21 cellular contexts compared by ENCODE assay signal in the genomic region with DNA sequence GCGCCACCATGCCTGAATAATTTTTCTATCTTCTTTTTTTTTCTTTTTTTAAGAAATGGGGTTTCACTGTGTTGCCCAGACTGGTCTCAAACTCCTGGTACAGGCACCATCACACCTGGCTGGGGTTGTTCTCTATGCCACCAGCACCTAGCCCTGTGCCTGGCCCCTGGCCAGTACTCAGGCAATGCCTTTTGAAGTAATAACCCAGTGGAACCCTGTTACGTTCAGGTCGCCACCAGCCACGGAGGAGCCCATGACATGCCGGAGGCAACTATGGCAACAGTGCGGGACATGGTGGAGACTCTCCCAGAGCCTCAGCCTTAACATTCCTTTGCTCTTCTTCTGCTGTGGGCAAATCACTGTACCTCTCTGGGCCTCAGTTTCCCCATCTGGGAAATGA. TPM values are rescaled to one million over a fixed set of nuclear protein-coding genes. Genes with fewer than 3 reads are reported as not detected.
DNase-seq lines count a peak whose midpoint lies in the region; ATAC-seq and TF ChIP-seq lines count a peak whose summit lies in the region.
"Had no signal": no experiment of that assay in that cellular context is flagged by ENCODE, and none has a peak within 500 bp of the region (broad histone marks: within the 10 kb centered on the region; RNA-seq: fewer than 3 reads in every experiment).

No MANE protein-coding gene starts in this region.

- no peak overlapping the region for H3K4ac ChIP-seq in trophoblast cell (ENCODE audit: low read depth, low read length)

- H4K91ac ChIP-seq in trophoblast cell (ENCODE audit: low read depth, low read length) = no peak overlapping the region

- H2AFZ ChIP-seq in fibroblast of lung (ENCODE audit: low read length) (no peak overlapping the region), trophoblast cell (ENCODE audit: insufficient read depth, low read length, poor library complexity) (no peak overlapping the region)
- H2AFZ ChIP-seq: neural progenitor cell had no signal

- DNase-seq in heart left ventricle (no peak), Right ventricle myocardium superior (no peak), fibroblast of lung (ENCODE audit: low read depth in 2 of 2) (no peak), trophoblast cell (peak; percentile 29 to 53), upper lobe of right lung (no peak), germinal center (ENCODE audit: low spot score) (no peak)
- no peak for DNase-seq in effector memory CD4-positive, alpha-beta T cell
- DNase-seq in activated CD8-positive, alpha-beta memory T cell treated with anti-CD3 and anti-CD28 coated beads, Interleukin-2, amount 50 U/mL, for 4 hours = no peak
- DNase-seq: activated CD4-positive, CD25-positive, alpha-beta regulatory T cell; activated CD8-positive, alpha-beta T cell treated with anti-CD3 and anti-CD28 coated beads for 36 hours; activated T-cell treated with anti-CD3 and anti-CD28 coated beads, Interleukin-2, amount 50 U/mL, for 72 hours; DMS153; Kasumi-1; mesendoderm; NCI-H1092 treated with DMSO at 0.1 percent for 48 hours; NCI-H2081; NCI-H510A; stimulated activated naive CD8-positive, alpha-beta T cell treated with anti-CD3 and anti-CD28 coated beads, Interleukin-15, Interleukin-2, amounts not matched to agents 100 U/mL and 50 U/mL, for 24 hours had no signal

- H3K27me3 ChIP-seq in heart left ventricle = no peaks in the 10 kb centered on the region
- H3K27me3 ChIP-seq in fibroblast of lung (ENCODE audit: control insufficient read depth, insufficient read depth, low read length) = no peaks in the 10 kb centered on the region
- H3K27me3 ChIP-seq in trophoblast cell (ENCODE audit: insufficient read depth, low read length) = no peaks in the 10 kb centered on the region
- no peaks in the 10 kb centered on the region for H3K27me3 ChIP-seq in upper lobe of right lung
- no peaks in the 10 kb centered on the region for H3K27me3 ChIP-seq in effector memory CD4-positive, alpha-beta T cell (replicated peaks; ENCODE audit: control insufficient read depth, insufficient read depth, low read length, poor library complexity, severe bottlenecking)
- H3K27me3 ChIP-seq: BLaER1 treated with 17β-estradiol and CSF1 and Interleukin-3, amounts not matched to agents 10 nM and 100 nM; neural progenitor cell had no signal

- H2AK5ac ChIP-seq in trophoblast cell (ENCODE audit: low read length) = no peak overlapping the region

- no peak overlapping the region for H3K18ac ChIP-seq in trophoblast cell (ENCODE audit: low read length)

- TF ChIP-seq CTCF in heart left ventricle (IDR thresholded peaks at IDR 0.05) (no peak), fibroblast of lung (conservative IDR thresholded peaks at IDR 0.05 in 1 of 2, IDR thresholded peaks at IDR 0.05 in 1 of 2; ENCODE audit: low read depth in 1 of 2, low read length in 2 of 2) (no peak), upper lobe of right lung (IDR thresholded peaks at IDR 0.05) (no peak)

- no peak for ATAC-seq in heart left ventricle
- no peak for ATAC-seq in Right ventricle myocardium superior (ENCODE audit: poor library complexity)
- ATAC-seq in upper lobe of right lung = no peak
- ATAC-seq: activated CD8-positive, alpha-beta T cell treated with anti-CD3 and anti-CD28 coated beads for 36 hours; activated T-cell treated with anti-CD3 and anti-CD28 coated beads, Interleukin-2, amount 50 U/mL, for 72 hours had no signal

- no peak overlapping the region for H4K8ac ChIP-seq in trophoblast cell (ENCODE audit: low read depth, low read length)

- H3K4me1 ChIP-seq in heart left ventricle (peaks cover 3 to 70% (median 30%) of the 10 kb centered on the region in 12 donors), fibroblast of lung (ENCODE audit: control insufficient read depth, extremely low read depth, insufficient read depth, low read length) (peaks cover 32% of the 10 kb centered on the region), trophoblast cell (ENCODE audit: control insufficient read depth in 1 of 2, insufficient read depth in 2 of 2, low read length in 2 of 2) (peaks cover 0 to 2% of the 10 kb centered on the region in 2 experiments), upper lobe of right lung (peaks cover 5% of the 10 kb centered on the region)
- no peaks in the 10 kb centered on the region for H3K4me1 ChIP-seq in effector memory CD4-positive, alpha-beta T cell (ENCODE audit: control insufficient read depth, insufficient read depth, low read length, poor library complexity, severe bottlenecking)
- H3K4me1 ChIP-seq: BLaER1 treated with 17β-estradiol and CSF1 and Interleukin-3, amounts not matched to agents 10 nM and 100 nM; neural progenitor cell had no signal

- H2BK12ac ChIP-seq in trophoblast cell (ENCODE audit: low read length) = no peak overlapping the region

- peak overlapping the region; percentile 72 for H3K4me2 ChIP-seq in fibroblast of lung (ENCODE audit: extremely low read depth, insufficient read depth, low read length)
- no peak overlapping the region for H3K4me2 ChIP-seq in trophoblast cell (ENCODE audit: low read length)
- H3K4me2 ChIP-seq: BLaER1 treated with 17β-estradiol and CSF1 and Interleukin-3, amounts not matched to agents 10 nM and 100 nM; neural progenitor cell had no signal

- no peaks in the 10 kb centered on the region for H3K79me1 ChIP-seq in trophoblast cell (ENCODE audit: low read length)

- H3K9me3 ChIP-seq in heart left ventricle (peaks cover 0 to 16% (median 5%) of the 10 kb centered on the region in 12 donors), fibroblast of lung (ENCODE audit: control insufficient read depth, insufficient read depth, low read depth, low read length) (no peaks in the 10 kb centered on the region), trophoblast cell (ENCODE audit: insufficient read depth, low read depth, low read length) (no peaks in the 10 kb centered on the region), upper lobe of right lung (no peaks in the 10 kb centered on the region)
- no peaks in the 10 kb centered on the region for H3K9me3 ChIP-seq in effector memory CD4-positive, alpha-beta T cell (ENCODE audit: control insufficient read depth, low read length)

- H3K4me3 ChIP-seq in heart left ventricle = peak overlapping the region in 1 of 12 donors; percentile 11
- no peak overlapping the region for H3K4me3 ChIP-seq in fibroblast of lung (replicated peaks in 1 of 4; ENCODE audit: control extremely low read depth in 1 of 4, insufficient read depth in 1 of 4, low read depth in 3 of 4, low read length in 4 of 4)
- no peak overlapping the region for H3K4me3 ChIP-seq in trophoblast cell (ENCODE audit: low read depth, low read length)
- H3K4me3 ChIP-seq in upper lobe of right lung = no peak overlapping the region
- H3K4me3 ChIP-seq in effector memory CD4-positive, alpha-beta T cell (ENCODE audit: insufficient read depth, low read depth, low read length, poor library complexity, severe bottlenecking) = no peak overlapping the region
- H3K4me3 ChIP-seq: BLaER1 treated with 17β-estradiol and CSF1 and Interleukin-3, amounts not matched to agents 10 nM and 100 nM; neural progenitor cell had no signal

- H3K79me2 ChIP-seq in fibroblast of lung (ENCODE audit: control insufficient read depth, insufficient read depth, low read length) (no peaks in the 10 kb centered on the region), trophoblast cell (ENCODE audit: control insufficient read depth, insufficient read depth, low read length, poor library complexity) (no peaks in the 10 kb centered on the region)

- H3K27ac ChIP-seq in heart left ventricle = peak overlapping the region in 11 of 12 donors; percentile 8 to 83 (median 44)
- H3K27ac ChIP-seq in fibroblast of lung (ENCODE audit: insufficient read depth, low read length) = peak overlapping the region; percentile 89
- H3K27ac ChIP-seq in trophoblast cell (ENCODE audit: low read depth, low read length) = no peak overlapping the region
- H3K27ac ChIP-seq in upper lobe of right lung = peak overlapping the region; percentile 71
- no peak overlapping the region for H3K27ac ChIP-seq in effector memory CD4-positive, alpha-beta T cell (ENCODE audit: insufficient read depth, low read length, poor library complexity, severe bottlenecking)
- H3K27ac ChIP-seq: 22Rv1; BLaER1 treated with 17β-estradiol and CSF1 and Interleukin-3, amounts not matched to agents 10 nM and 100 nM; neural progenitor cell had no signal

- H4K20me1 ChIP-seq in fibroblast of lung (ENCODE audit: control insufficient read depth, extremely low read depth, insufficient read depth, low read length) = no peaks in the 10 kb centered on the region
- H4K20me1 ChIP-seq: BLaER1 treated with 17β-estradiol and CSF1 and Interleukin-3, amounts not matched to agents 10 nM and 100 nM had no signal

- H3K9ac ChIP-seq in fibroblast of lung (ENCODE audit: insufficient read depth, low read length) (peak overlapping the region; percentile 21), trophoblast cell (ENCODE audit: low read length) (no peak overlapping the region)
- H3K9ac ChIP-seq: BLaER1 treated with 17β-estradiol and CSF1 and Interleukin-3, amounts not matched to agents 10 nM and 100 nM; neural progenitor cell had no signal

- H3K36me3 ChIP-seq in heart left ventricle (no peaks in the 10 kb centered on the region), fibroblast of lung (ENCODE audit: control insufficient read depth, insufficient read depth, low read length) (no peaks in the 10 kb centered on the region), trophoblast cell (ENCODE audit: control insufficient read depth in 1 of 2, insufficient read depth in 2 of 2, low read length in 2 of 2) (no peaks in the 10 kb centered on the region), upper lobe of right lung (no peaks in the 10 kb centered on the region)
- no peaks in the 10 kb centered on the region for H3K36me3 ChIP-seq in effector memory CD4-positive, alpha-beta T cell (ENCODE audit: control insufficient read depth, insufficient read depth, low read length)
- H3K36me3 ChIP-seq: BLaER1 treated with 17β-estradiol and CSF1 and Interleukin-3, amounts not matched to agents 10 nM and 100 nM; neural progenitor cell had no signal

- no peak overlapping the region for H3K14ac ChIP-seq in trophoblast cell (ENCODE audit: low read length)

- intact Hi-C loops in heart left ventricle (cut with DNase I) (no loop called here), Right ventricle myocardium superior (cut with DNase I) (no loop called here), upper lobe of right lung (cut with DNase I) (no loop called here)

- no peak overlapping the region for H2BK5ac ChIP-seq in trophoblast cell (ENCODE audit: low read depth, low read length, poor library complexity)

- no peak for TF ChIP-seq POLR2A in heart left ventricle (IDR thresholded peaks at IDR 0.05)

- H2BK120ac ChIP-seq in trophoblast cell (ENCODE audit: insufficient read depth, low read length, poor library complexity) = no peak overlapping the region

- H3K23ac ChIP-seq in trophoblast cell (ENCODE audit: low read length) = no peak overlapping the region

- H4K12ac ChIP-seq in trophoblast cell (ENCODE audit: low read depth, low read length) = no peak overlapping the region

- WGBS in heart left ventricle, 4 donors = 90 to 98% (median 93%) methylated on average over 6 of the region's 6 CpGs
- WGBS in trophoblast cell (ENCODE audit: extremely low coverage, insufficient coverage, insufficient read length) = no CpG with 5 or more reads among the region's 6 CpGs

RNA-seq across cellular contexts. Expression of a gene that starts 14.1 kb away (rescaled TPM):
- 10 to 100 TPM; 24.1 to 81.0 (median 46.7) TPM for total RNA-seq in heart left ventricle
- 10 to 100 TPM; 12.4 to 30.8 TPM for polyA plus RNA-seq in heart left ventricle
- total RNA-seq in Right ventricle myocardium superior = 55.9 TPM
- 41.0 and 43.9 TPM in 2 replicates for total RNA-seq in fibroblast of lung
- polyA plus RNA-seq in fibroblast of lung = 13.3 and 15.9 TPM in 2 replicates
- 13.1 and 15.3 TPM in 2 replicates for polyA plus RNA-seq in fibroblast of lung (2012)
- 12.2 and 12.6 TPM in 2 replicates for polyA minus RNA-seq in fibroblast of lung (ENCODE audit: low replicate concordance)
- 0.51 and 0.57 TPM in 2 replicates for polyA plus RNA-seq in trophoblast cell (2013)
- total RNA-seq in upper lobe of right lung = 8.0 TPM

Comparison
In these comparisons a context has a peak if more than half of its experiments do, and no peak if none do; other contexts are left out.
1. DNase-seq: peak in trophoblast cell (2 of 2); none in heart left ventricle (0 of 5), Right ventricle myocardium superior (single experiment), fibroblast of lung (0 of 2), upper lobe of right lung (single experiment), germinal center (single experiment), effector memory CD4-positive, alpha-beta T cell (0 of 3) and activated CD8-positive, alpha-beta memory T cell treated with anti-CD3 and anti-CD28 coated beads, Interleukin-2, amount 50 U/mL, for 4 hours (single experiment).
2. H3K27ac ChIP-seq: peak in heart left ventricle (11 of 12), fibroblast of lung (single experiment) and upper lobe of right lung (single experiment); none in trophoblast cell (single experiment) and effector memory CD4-positive, alpha-beta T cell (single experiment).